Comparison of ENCODE assay signal across 15 cellular contexts in the genomic region with DNA sequence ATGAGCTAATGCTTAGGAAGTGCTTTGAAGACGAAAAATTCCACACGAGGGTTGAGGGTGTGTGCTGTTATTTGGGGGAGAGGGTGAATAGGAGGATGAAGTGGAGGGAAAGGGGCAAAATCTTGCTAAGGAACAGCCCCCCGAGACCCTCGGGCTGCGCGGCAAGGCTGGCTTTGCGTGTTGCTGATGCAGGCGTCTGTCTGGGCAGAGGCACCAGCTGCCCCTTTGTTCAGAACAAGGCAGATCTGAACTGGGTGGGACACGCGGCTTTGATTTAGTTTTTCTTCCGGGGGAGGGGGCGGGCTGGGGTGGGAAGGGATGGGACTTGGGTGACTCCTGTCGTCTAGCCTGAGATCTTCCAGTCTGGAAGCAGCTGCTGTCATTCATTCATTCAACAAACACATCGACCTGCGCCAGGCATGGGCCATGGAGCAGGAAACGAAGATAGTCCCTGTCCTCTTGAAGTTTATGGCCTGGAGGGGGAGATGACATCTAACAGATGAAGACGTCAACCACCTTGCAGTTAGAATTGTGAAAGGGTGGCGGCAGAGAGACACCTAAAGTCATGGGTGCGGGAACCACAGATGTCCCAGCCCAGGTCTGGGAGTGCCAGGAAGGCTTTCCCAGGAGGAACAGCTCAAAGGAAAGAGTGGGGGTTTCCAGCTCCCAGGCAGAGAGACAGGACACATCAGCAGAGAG. TPM values are rescaled to one million over a fixed set of nuclear protein-coding genes. Genes with fewer than 3 reads are reported as not detected.
DNase-seq lines count a peak whose midpoint lies in the region; ATAC-seq and TF ChIP-seq lines count a peak whose summit lies in the region.
"Had no signal": no experiment of that assay in that cellular context is flagged by ENCODE, and none has a peak within 500 bp of the region (broad histone marks: within the 10 kb centered on the region; RNA-seq: fewer than 3 reads in every experiment).

No MANE protein-coding gene starts in this region.

- peak overlapping the region; percentile 7 for H2AFZ ChIP-seq in fibroblast of lung (ENCODE audit: low read length)

- H3K27me3 ChIP-seq in left ventricle myocardium inferior (ENCODE audit: low read depth): peaks cover 18% of the 10 kb centered on the region
- H3K27me3 ChIP-seq in fibroblast of lung (ENCODE audit: control insufficient read depth, insufficient read depth, low read length): peaks cover 2% of the 10 kb centered on the region
- no peaks in the 10 kb centered on the region for H3K27me3 ChIP-seq in ovary
- H3K27me3 ChIP-seq in uterus: no peaks in the 10 kb centered on the region
- H3K27me3 ChIP-seq in naive thymus-derived CD4-positive, alpha-beta T cell (ENCODE audit: control insufficient read depth in 2 of 2, insufficient read depth in 2 of 2, low read length in 2 of 2): no peaks in the 10 kb centered on the region

- no peaks in the 10 kb centered on the region for H3K79me2 ChIP-seq in fibroblast of lung (ENCODE audit: control insufficient read depth, insufficient read depth, low read length)

- peak overlapping the region; percentile 77 for H3K4me2 ChIP-seq in fibroblast of lung (ENCODE audit: extremely low read depth, insufficient read depth, low read length)

- no peak overlapping the region for H3K4me3 ChIP-seq in left ventricle myocardium inferior
- no peak overlapping the region for H3K4me3 ChIP-seq in fibroblast of lung (replicated peaks in 1 of 4; ENCODE audit: control extremely low read depth in 1 of 4, insufficient read depth in 1 of 4, low read depth in 3 of 4, low read length in 4 of 4)
- no peak overlapping the region for H3K4me3 ChIP-seq in ovary
- no peak overlapping the region for H3K4me3 ChIP-seq in uterus
- no peak overlapping the region for H3K4me3 ChIP-seq in naive thymus-derived CD4-positive, alpha-beta T cell (ENCODE audit: low read length)

- TF ChIP-seq EP300 in ovary (IDR thresholded peaks at IDR 0.05): no peak

- no peak for DNase-seq in left ventricle myocardium inferior
- no peak for DNase-seq in left cardiac atrium
- no peak for DNase-seq in fibroblast of lung (ENCODE audit: low read depth in 2 of 2)
- DNase-seq in ovary: no peak
- no peak for DNase-seq in uterus
- DNase-seq in naive thymus-derived CD4-positive, alpha-beta T cell: no peak
- DNase-seq in activated CD8-positive, alpha-beta T cell treated with anti-CD3 and anti-CD28 coated beads, Interleukin-2, amount 10 ng/mL, durations not matched to agents 7 days and 5 days: no peak
- DNase-seq: Caco-2, NCI-H1105, NCI-H510A treated with DMSO at 0.1 percent for 48 hours, RPMI8226, small intestine, T1000 had no signal

- H3K27me3 Mint-ChIP-seq in naive thymus-derived CD4-positive, alpha-beta T cell: peaks cover 0 to 30% (median 0%) of the 10 kb centered on the region in 5 donors
- peaks cover 2% of the 10 kb centered on the region for H3K27me3 Mint-ChIP-seq in activated CD8-positive, alpha-beta T cell treated with anti-CD3 and anti-CD28 coated beads, Interleukin-2, amount 10 ng/mL, durations not matched to agents 7 days and 5 days (ENCODE audit: low read depth)
- H3K27me3 Mint-ChIP-seq: activated naive CD8-positive, alpha-beta T cell had no signal

- no peaks in the 10 kb centered on the region for H4K20me1 ChIP-seq in fibroblast of lung (ENCODE audit: control insufficient read depth, extremely low read depth, insufficient read depth, low read length)

- POLR2A ChIA-PET in naive thymus-derived CD4-positive, alpha-beta T cell (lab: Charles Lee): interaction anchor here (1.7 kb wide), 1 partner anchor 21 kb away, joined by 5 read pairs; the partner anchor contains the start of gene IER5L
- POLR2A ChIA-PET in activated CD8-positive, alpha-beta T cell treated with anti-CD3 and anti-CD28 coated beads, Interleukin-2, amount 10 ng/mL, durations not matched to agents 7 days and 5 days (lab: Charles Lee): interaction anchor here (1.0 to 1.5 kb wide), 2 partner anchors 21 kb away, joined by 3 to 4 read pairs; partner anchors contain the start of gene IER5L

- H3K27ac Mint-ChIP-seq in naive thymus-derived CD4-positive, alpha-beta T cell: peak overlapping the region in 1 of 9 donors; percentile 73
- no peak overlapping the region for H3K27ac Mint-ChIP-seq in activated CD8-positive, alpha-beta T cell treated with anti-CD3 and anti-CD28 coated beads, Interleukin-2, amount 10 ng/mL, durations not matched to agents 7 days and 5 days
- H3K27ac Mint-ChIP-seq: activated naive CD8-positive, alpha-beta T cell had no signal

- H3K4me3 Mint-ChIP-seq in naive thymus-derived CD4-positive, alpha-beta T cell: no peak overlapping the region
- H3K4me3 Mint-ChIP-seq in activated CD8-positive, alpha-beta T cell treated with anti-CD3 and anti-CD28 coated beads, Interleukin-2, amount 10 ng/mL, durations not matched to agents 7 days and 5 days: no peak overlapping the region
- H3K4me3 Mint-ChIP-seq: activated naive CD8-positive, alpha-beta T cell had no signal

- H3K36me3 ChIP-seq in left ventricle myocardium inferior (no peaks in the 10 kb centered on the region), fibroblast of lung (ENCODE audit: control insufficient read depth, insufficient read depth, low read length) (no peaks in the 10 kb centered on the region), ovary (no peaks in the 10 kb centered on the region), uterus (no peaks in the 10 kb centered on the region)
- no peaks in the 10 kb centered on the region for H3K36me3 ChIP-seq in naive thymus-derived CD4-positive, alpha-beta T cell (ENCODE audit: control insufficient read depth in 2 of 3, insufficient read depth in 3 of 3, low read length in 3 of 3)

- peaks cover 24% of the 10 kb centered on the region for H3K4me1 ChIP-seq in left ventricle myocardium inferior
- H3K4me1 ChIP-seq in fibroblast of lung (ENCODE audit: control insufficient read depth, extremely low read depth, insufficient read depth, low read length): peaks cover 10% of the 10 kb centered on the region
- H3K4me1 ChIP-seq in ovary (ENCODE audit: insufficient read depth): peaks cover 10% of the 10 kb centered on the region
- H3K4me1 ChIP-seq in uterus: peaks cover 4 to 5% of the 10 kb centered on the region in 2 donors
- H3K4me1 ChIP-seq in naive thymus-derived CD4-positive, alpha-beta T cell (ENCODE audit: control insufficient read depth in 2 of 2, insufficient read depth in 2 of 2, low read length in 2 of 2): peaks cover 5 to 8% of the 10 kb centered on the region in 2 donors

- TF ChIP-seq CTCF in left ventricle myocardium inferior (IDR thresholded peaks at IDR 0.05; ENCODE audit: borderline replicate concordance) (no peak), fibroblast of lung (conservative IDR thresholded peaks at IDR 0.05 in 1 of 2, IDR thresholded peaks at IDR 0.05 in 1 of 2; ENCODE audit: low read depth in 1 of 2, low read length in 2 of 2) (no peak), ovary (IDR thresholded peaks at IDR 0.05) (no peak), uterus (IDR thresholded peaks at IDR 0.05) (no peak)

- CTCF ChIA-PET in naive thymus-derived CD4-positive, alpha-beta T cell (lab: Charles Lee): interaction anchor here (0.6 to 0.8 kb wide), 2 partner anchors 124 to 425 kb away, joined by 3 to 4 read pairs; no protein-coding TSS in a partner anchor
- CTCF ChIA-PET in activated CD8-positive, alpha-beta T cell treated with anti-CD3 and anti-CD28 coated beads, Interleukin-2, amount 10 ng/mL, durations not matched to agents 7 days and 5 days (lab: Charles Lee): interaction anchor here (0.9 to 1.9 kb wide), 6 partner anchors 9 to 136 kb away, joined by 3 to 7 read pairs (median 3); partner anchors contain the start of gene IER5L

- H3K9me3 ChIP-seq in left ventricle myocardium inferior (replicated peaks): no peaks in the 10 kb centered on the region
- H3K9me3 ChIP-seq in fibroblast of lung (ENCODE audit: control insufficient read depth, insufficient read depth, low read depth, low read length): no peaks in the 10 kb centered on the region
- H3K9me3 ChIP-seq in ovary: no peaks in the 10 kb centered on the region
- H3K9me3 ChIP-seq in uterus: no peaks in the 10 kb centered on the region
- H3K9me3 ChIP-seq in naive thymus-derived CD4-positive, alpha-beta T cell (ENCODE audit: control insufficient read depth in 2 of 3, low read length in 3 of 3): no peaks in the 10 kb centered on the region
- H3K9me3 ChIP-seq: Caco-2 had no signal

- peaks cover 0 to 5% (median 0%) of the 10 kb centered on the region in 11 donors for H3K9me3 Mint-ChIP-seq in naive thymus-derived CD4-positive, alpha-beta T cell
- no peaks in the 10 kb centered on the region for H3K9me3 Mint-ChIP-seq in activated CD8-positive, alpha-beta T cell treated with anti-CD3 and anti-CD28 coated beads, Interleukin-2, amount 10 ng/mL, durations not matched to agents 7 days and 5 days (ENCODE audit: insufficient read depth)

- H3K9ac ChIP-seq in fibroblast of lung (ENCODE audit: insufficient read depth, low read length): no peak overlapping the region

- H3K36me3 Mint-ChIP-seq in naive thymus-derived CD4-positive, alpha-beta T cell: no peaks in the 10 kb centered on the region
- no peaks in the 10 kb centered on the region for H3K36me3 Mint-ChIP-seq in activated CD8-positive, alpha-beta T cell treated with anti-CD3 and anti-CD28 coated beads, Interleukin-2, amount 10 ng/mL, durations not matched to agents 7 days and 5 days (ENCODE audit: low read depth)
- H3K36me3 Mint-ChIP-seq: activated naive CD8-positive, alpha-beta T cell had no signal

- 42 to 52% (median 47%) methylated on average over 18 to 19 of the region's 19 CpGs for WGBS in ovary, 3 donors

- TF ChIP-seq POLR2A in ovary (IDR thresholded peaks at IDR 0.05): no peak
- no peak for TF ChIP-seq POLR2A in uterus (IDR thresholded peaks at IDR 0.05)

- H3K27ac ChIP-seq in left ventricle myocardium inferior (replicated peaks): peak overlapping the region; percentile 81
- H3K27ac ChIP-seq in fibroblast of lung (ENCODE audit: insufficient read depth, low read length): peak overlapping the region; percentile 79
- H3K27ac ChIP-seq in ovary: peak overlapping the region; percentile 79 to 90
- peak overlapping the region; percentile 89 to 90 for H3K27ac ChIP-seq in uterus
- H3K27ac ChIP-seq in naive thymus-derived CD4-positive, alpha-beta T cell (ENCODE audit: low read depth, low read length): no peak overlapping the region

- ATAC-seq in left cardiac atrium (no peak), GM19023 (IDR thresholded peaks at IDR 0.05; ENCODE audit: unreplicated experiment) (no peak)
- ATAC-seq in naive thymus-derived CD4-positive, alpha-beta T cell: no peak
- ATAC-seq in activated CD8-positive, alpha-beta T cell treated with anti-CD3 and anti-CD28 coated beads, Interleukin-2, amount 10 ng/mL, durations not matched to agents 7 days and 5 days: no peak

- peaks cover 0 to 6% (median 3%) of the 10 kb centered on the region in 7 donors for H3K4me1 Mint-ChIP-seq in naive thymus-derived CD4-positive, alpha-beta T cell
- H3K4me1 Mint-ChIP-seq in activated CD8-positive, alpha-beta T cell treated with anti-CD3 and anti-CD28 coated beads, Interleukin-2, amount 10 ng/mL, durations not matched to agents 7 days and 5 days (ENCODE audit: low read depth): peaks cover 8% of the 10 kb centered on the region

- intact Hi-C loops in left ventricle myocardium inferior (cut with micrococcal nuclease) (loop anchor here (10.0 kb wide), 1 partner anchor 146 kb away; no protein-coding TSS in a partner anchor), left cardiac atrium (cut with DNase I) (no loop called here), ovary (cut with DNase I) (no loop called here), uterus (cut with DNase I; ENCODE audit: low total_unique reads) (no loop called here)
- intact Hi-C loops in naive thymus-derived CD4-positive, alpha-beta T cell (cut with micrococcal nuclease): no loop called here

RNA-seq across cellular contexts. Expression of gene IER5L, which starts 20.8 kb away (rescaled TPM):
- total RNA-seq in left ventricle myocardium inferior: 3.8 TPM
- total RNA-seq in left cardiac atrium: 10 to 100 TPM in 1 of 2 donors, 1 to 10 TPM in 1; 5.4 to 13.1 TPM
- total RNA-seq in fibroblast of lung: 71.5 and 97.3 TPM in 2 replicates
- polyA plus RNA-seq in fibroblast of lung: 4.1 and 9.2 TPM in 2 replicates
- polyA plus RNA-seq in fibroblast of lung (2012): 13.6 and 19.5 TPM in 2 replicates
- polyA minus RNA-seq in fibroblast of lung (ENCODE audit: low replicate concordance): 4.1 and 7.5 TPM in 2 replicates
- 10 to 100 TPM; 15.4 to 74.3 (median 45.0) TPM for total RNA-seq in ovary
- polyA plus RNA-seq in ovary: 10 to 100 TPM in 1 of 2 donors, 1 to 10 TPM in 1; 2.5 to 14.9 TPM
- total RNA-seq in uterus: 10 to 100 TPM in 2 of 4 donors, 1 to 10 TPM in 2; 1.8 to 31.0 (median 14.5) TPM
- total RNA-seq in naive thymus-derived CD4-positive, alpha-beta T cell: 1 to 10 TPM; 3.4 to 6.8 (median 3.8) TPM
- under 1 TPM in 1 of 2 donors, not detected in 1; 0.08 TPM for polyA plus RNA-seq in naive thymus-derived CD4-positive, alpha-beta T cell
- total RNA-seq in activated CD8-positive, alpha-beta T cell treated with anti-CD3 and anti-CD28 coated beads, Interleukin-2, amount 10 ng/mL, durations not matched to agents 7 days and 5 days: 1 to 10 TPM; 6.0 to 6.1 TPM
